Comparison of ENCODE assay signal across 8 cellular contexts in genomic region chr10:52951819-52952218, GRCh38.
DNase-seq lines count a peak whose midpoint lies in the region; ATAC-seq and TF ChIP-seq lines count a peak whose summit lies in the region.

No MANE protein-coding gene starts in this region.

- WGBS in esophagus squamous epithelium, 2 donors: 32 to 38% methylated on average over 5 of the region's 5 CpGs

- DNase-seq in AG04450 (ENCODE audit: low read depth, low spot score): peak; percentile 2
- peak; percentile 2 to 45 for DNase-seq in NCI-H526 (lab: John Stamatoyannopoulos, UW)
- no peak for DNase-seq in esophagus squamous epithelium (lab: John Stamatoyannopoulos, UW)
- peak; percentile 10 for DNase-seq in pulmonary artery endothelial cell (ENCODE audit: low read depth, low spot score)
- DNase-seq in cerebellar nuclear complex (lab: John Stamatoyannopoulos, UW): no peak
- DNase-seq in activated T-helper 2 cell treated with anti-CD3 and anti-CD28 coated beads, Interferon-gamma antibody, Interleukin-2, Interleukin-4, amounts not matched to agents 10 μg/mL and 5 μg/mL and 100 μg/mL, durations not matched to agents 14 hours and 24 hours and 36 hours (ENCODE audit: low spot score): no peak

- H3K36me3 Mint-ChIP-seq in activated T-helper 2 cell treated with anti-CD3 and anti-CD28 coated beads, Interferon-gamma antibody, Interleukin-2, Interleukin-4, amounts not matched to agents 10 μg/mL and 5 μg/mL and 100 μg/mL, durations not matched to agents 14 hours and 24 hours and 36 hours (ENCODE audit: low read depth): no peaks in the 10 kb centered on the region

- H3K4me1 Mint-ChIP-seq in activated T-helper 2 cell treated with anti-CD3 and anti-CD28 coated beads, Interferon-gamma antibody, Interleukin-2, Interleukin-4, amounts not matched to agents 10 μg/mL and 5 μg/mL and 100 μg/mL, durations not matched to agents 14 hours and 24 hours and 36 hours (ENCODE audit: low read depth): no peaks in the 10 kb centered on the region

- no peaks in the 10 kb centered on the region for H3K36me3 ChIP-seq in esophagus squamous epithelium

- intact Hi-C loops in esophagus squamous epithelium (cut with DNase I): no loop called here
- intact Hi-C loops in activated T-helper 2 cell treated with anti-CD3 and anti-CD28 coated beads, Interferon-gamma antibody, Interleukin-2, Interleukin-4, amounts not matched to agents 10 μg/mL and 5 μg/mL and 100 μg/mL, durations not matched to agents 14 hours and 24 hours and 36 hours (cut with micrococcal nuclease): no loop called here

- no peak for TF ChIP-seq POLR2A in esophagus squamous epithelium (IDR thresholded peaks at IDR 0.05)

- TF ChIP-seq CTCF in AG04450 (IDR thresholded peaks at IDR 0.05; ENCODE audit: low read depth, low read length) (peak; percentile 59), esophagus squamous epithelium (IDR thresholded peaks at IDR 0.05) (peak in 4 of 6 experiments; percentile 21 to 54 (median 34))

- H3K27ac ChIP-seq in AG04450 (ENCODE audit: low read depth, low read length) (no peak overlapping the region), esophagus squamous epithelium (no peak overlapping the region)

- no peak overlapping the region for H3K27ac Mint-ChIP-seq in activated T-helper 2 cell treated with anti-CD3 and anti-CD28 coated beads, Interferon-gamma antibody, Interleukin-2, Interleukin-4, amounts not matched to agents 10 μg/mL and 5 μg/mL and 100 μg/mL, durations not matched to agents 14 hours and 24 hours and 36 hours

- no peaks in the 10 kb centered on the region for H3K9me3 ChIP-seq in AG04450 (ENCODE audit: control insufficient read depth, insufficient read depth, low read length)
- H3K9me3 ChIP-seq in esophagus squamous epithelium: no peaks in the 10 kb centered on the region

- peaks cover 28% of the 10 kb centered on the region for H3K9me3 Mint-ChIP-seq in activated T-helper 2 cell treated with anti-CD3 and anti-CD28 coated beads, Interferon-gamma antibody, Interleukin-2, Interleukin-4, amounts not matched to agents 10 μg/mL and 5 μg/mL and 100 μg/mL, durations not matched to agents 14 hours and 24 hours and 36 hours

- peak; percentile 98 for ATAC-seq in GM18858 (IDR thresholded peaks at IDR 0.05; ENCODE audit: unreplicated experiment)
- peak; percentile 96 for ATAC-seq in HG02938 (IDR thresholded peaks at IDR 0.05; ENCODE audit: unreplicated experiment)

- CTCF ChIA-PET in AG04450 (lab: Charles Lee): interaction anchor here (0.5 to 1.4 kb wide), 9 partner anchors 9 to 638 kb away, joined by 3 to 14 read pairs (median 3); no protein-coding TSS in a partner anchor

- no peak overlapping the region for H3K4me3 ChIP-seq in AG04450 (ENCODE audit: low read depth, low read length)
- H3K4me3 ChIP-seq in esophagus squamous epithelium: no peak overlapping the region

- POLR2A ChIA-PET in AG04450 (lab: Yijun Ruan, JAX): no interaction called here

- H3K27me3 ChIP-seq in AG04450 (ENCODE audit: control insufficient read depth, insufficient read depth, low read length) (peaks cover 2% of the 10 kb centered on the region), esophagus squamous epithelium (no peaks in the 10 kb centered on the region)

- H3K4me3 Mint-ChIP-seq in activated T-helper 2 cell treated with anti-CD3 and anti-CD28 coated beads, Interferon-gamma antibody, Interleukin-2, Interleukin-4, amounts not matched to agents 10 μg/mL and 5 μg/mL and 100 μg/mL, durations not matched to agents 14 hours and 24 hours and 36 hours (ENCODE audit: low read depth): no peak overlapping the region

- peaks cover 0 to 33% (median 0%) of the 10 kb centered on the region in 3 donors for H3K4me1 ChIP-seq in esophagus squamous epithelium

- H3K27me3 Mint-ChIP-seq in activated T-helper 2 cell treated with anti-CD3 and anti-CD28 coated beads, Interferon-gamma antibody, Interleukin-2, Interleukin-4, amounts not matched to agents 10 μg/mL and 5 μg/mL and 100 μg/mL, durations not matched to agents 14 hours and 24 hours and 36 hours (ENCODE audit: low read depth): no peaks in the 10 kb centered on the region

Comparison
In these comparisons a context has a peak if more than half of its experiments do, and no peak if none do; other contexts are left out.
1. DNase-seq: peak in AG04450 (single experiment), NCI-H526 (2 of 2) and pulmonary artery endothelial cell (single experiment); none in esophagus squamous epithelium (single experiment), cerebellar nuclear complex (0 of 2) and activated T-helper 2 cell treated with anti-CD3 and anti-CD28 coated beads, Interferon-gamma antibody, Interleukin-2, Interleukin-4, amounts not matched to agents 10 μg/mL and 5 μg/mL and 100 μg/mL, durations not matched to agents 14 hours and 24 hours and 36 hours (single experiment).